Comparison of ENCODE assay signal across 8 cellular contexts in the genomic region with DNA sequence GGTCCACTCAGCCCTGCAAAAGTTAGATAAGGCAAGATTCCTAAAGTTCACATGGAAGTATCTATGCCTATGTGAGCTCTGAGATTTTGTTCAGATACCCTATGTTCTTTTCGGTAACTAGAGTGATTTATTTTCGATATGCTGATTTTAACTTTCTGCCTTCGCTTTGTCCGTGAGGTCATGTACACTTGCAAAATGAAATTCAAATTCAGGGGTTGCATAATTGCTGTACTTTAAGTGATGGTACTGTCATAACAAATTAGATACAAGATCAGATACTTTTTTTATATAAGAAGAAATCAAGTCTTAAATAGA. TPM values are rescaled to one million over a fixed set of nuclear protein-coding genes. Genes with fewer than 3 reads are reported as not detected.
DNase-seq lines count a peak whose midpoint lies in the region; ATAC-seq and TF ChIP-seq lines count a peak whose summit lies in the region.

No MANE protein-coding gene starts in this region.

- peak in 1 of 2 donors; percentile 2 for TF ChIP-seq POLR2A in Peyer's patch (IDR thresholded peaks at IDR 0.05)

- POLR2A ChIA-PET in activated CD4-positive, alpha-beta T cell treated with anti-CD3 and anti-CD28 coated beads for 36 hours (lab: Charles Lee), result no interaction called here

- H3K9me3 Mint-ChIP-seq in activated CD4-positive, alpha-beta T cell treated with anti-CD3 and anti-CD28 coated beads for 36 hours (ENCODE audit: low read depth), result no peaks in the 10 kb centered on the region

- H3K4me3 ChIP-seq in Peyer's patch (peak overlapping the region; percentile 82 to 98 (median 92)), rectal smooth muscle tissue (ENCODE audit: low read length) (peak overlapping the region; percentile 88)

- no peak for TF ChIP-seq CTCF in Peyer's patch (IDR thresholded peaks at IDR 0.05)

- H3K36me3 ChIP-seq in Peyer's patch, result no peaks in the 10 kb centered on the region
- no peaks in the 10 kb centered on the region for H3K36me3 ChIP-seq in rectal smooth muscle tissue (ENCODE audit: control insufficient read depth, insufficient read depth, low read length)

- H3K36me3 Mint-ChIP-seq in activated CD4-positive, alpha-beta T cell treated with anti-CD3 and anti-CD28 coated beads for 36 hours (ENCODE audit: low read depth), result peaks cover 7% of the 10 kb centered on the region

- no peak for DNase-seq in activated CD4-positive, alpha-beta T cell treated with anti-CD3 and anti-CD28 coated beads for 36 hours
- DNase-seq in activated CD4-positive, alpha-beta T cell treated with anti-CD3 and anti-CD28 coated beads, Interleukin-2, amount 50 U/mL, for 1 hour, result no peak
- DNase-seq in Peyer's patch (no peak), fibroblast of gingiva (ENCODE audit: low read depth) (peak; percentile 12), HK-2 (ENCODE audit: unreplicated experiment) (no peak), MV-4-11 (lab: John Stamatoyannopoulos, UW) (no peak)

- peaks cover 28% of the 10 kb centered on the region for H3K4me1 Mint-ChIP-seq in activated CD4-positive, alpha-beta T cell treated with anti-CD3 and anti-CD28 coated beads for 36 hours

- CTCF ChIA-PET in activated CD4-positive, alpha-beta T cell treated with anti-CD3 and anti-CD28 coated beads for 36 hours (lab: Charles Lee), result interaction anchor here (0.7 kb wide), 1 partner anchor 1785 kb away, joined by 3 read pairs; no protein-coding TSS in a partner anchor

- H3K9ac ChIP-seq in rectal smooth muscle tissue (ENCODE audit: low read length), result no peak overlapping the region

- peaks cover 0 to 6% (median 0%) of the 10 kb centered on the region in 4 donors for H3K4me1 ChIP-seq in Peyer's patch
- H3K4me1 ChIP-seq in rectal smooth muscle tissue (ENCODE audit: control insufficient read depth, insufficient read depth, low read length), result peaks cover 9% of the 10 kb centered on the region

- H3K27ac Mint-ChIP-seq in activated CD4-positive, alpha-beta T cell treated with anti-CD3 and anti-CD28 coated beads for 36 hours, result peak overlapping the region; percentile 89

- H3K4me3 Mint-ChIP-seq in activated CD4-positive, alpha-beta T cell treated with anti-CD3 and anti-CD28 coated beads for 36 hours, result peak overlapping the region; percentile 81

- H3K27me3 ChIP-seq in Peyer's patch (no peaks in the 10 kb centered on the region), rectal smooth muscle tissue (ENCODE audit: control insufficient read depth, insufficient read depth, low read length) (no peaks in the 10 kb centered on the region)

- no peaks in the 10 kb centered on the region for H3K27me3 Mint-ChIP-seq in activated CD4-positive, alpha-beta T cell treated with anti-CD3 and anti-CD28 coated beads for 36 hours

- ATAC-seq in activated CD4-positive, alpha-beta T cell treated with anti-CD3 and anti-CD28 coated beads for 36 hours, result no peak
- no peak for ATAC-seq in GM21786 (IDR thresholded peaks at IDR 0.05; ENCODE audit: unreplicated experiment)

- no peaks in the 10 kb centered on the region for H3K9me3 ChIP-seq in Peyer's patch

- intact Hi-C loops in activated CD4-positive, alpha-beta T cell treated with anti-CD3 and anti-CD28 coated beads for 36 hours (cut with DNase I, micrococcal nuclease), result loop anchor here (1.0 to 10.0 kb wide), 6 partner anchors 147 to 1510 kb away; partner anchors contain the start of genes DNAJC25 (in 2 of the 2), UGCG (in 2 of the 2), INIP (in 1 of the 2) and KIAA1958 (in 1 of the 2)

- H3K27ac ChIP-seq in Peyer's patch (peak overlapping the region; percentile 96 to 99 (median 98)), rectal smooth muscle tissue (ENCODE audit: low read depth, low read length) (peak overlapping the region; percentile 94)

RNA-seq across cellular contexts. Expression of gene ECPAS, which starts 0.3 kb away (rescaled TPM):
- 100 to 1,000 TPM in 1 of 2 experiments, 10 to 100 TPM in 1; 78.4 to 127 TPM for total RNA-seq in activated CD4-positive, alpha-beta T cell treated with anti-CD3 and anti-CD28 coated beads for 36 hours
- 100 to 1,000 TPM; 108 to 179 (median 133) TPM for total RNA-seq in Peyer's patch

RNA-seq across cellular contexts. Expression of gene ZNF483, which starts 40.5 kb away (rescaled TPM):
- total RNA-seq in activated CD4-positive, alpha-beta T cell treated with anti-CD3 and anti-CD28 coated beads for 36 hours, result 1 to 10 TPM; 2.5 to 3.0 TPM
- 1 to 10 TPM; 1.6 to 5.8 (median 2.7) TPM for total RNA-seq in Peyer's patch
